18 cellular contexts compared by ENCODE assay signal in the genomic region with DNA sequence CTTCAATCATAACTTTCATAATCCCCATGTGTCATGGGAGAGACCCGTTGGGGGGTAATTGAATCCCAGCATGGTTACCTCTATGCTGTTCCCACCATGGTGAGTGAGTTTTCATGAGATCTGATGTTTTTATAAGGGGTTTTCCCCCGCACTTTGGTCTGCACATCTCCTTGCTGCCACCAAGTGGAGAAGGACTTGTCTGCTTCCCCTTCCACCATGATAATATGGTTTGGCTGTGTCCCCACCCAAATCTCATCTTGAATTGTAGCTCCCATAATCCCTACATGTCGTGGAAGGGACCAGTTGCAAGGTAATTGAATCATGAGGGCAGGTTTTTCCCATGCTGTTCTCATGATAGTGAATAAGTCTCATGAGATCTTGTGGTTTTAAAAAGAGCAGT.
"Had no signal": no experiment of that assay in that cellular context is flagged by ENCODE, and none has a peak within 500 bp of the region (broad histone marks: within the 10 kb centered on the region; RNA-seq: fewer than 3 reads in every experiment).

No MANE protein-coding gene starts in this region.

- ATAC-seq: activated CD8-positive, alpha-beta T cell treated with anti-CD3 and anti-CD28 coated beads for 36 hours; activated T-helper 17 cell treated with anti-CD3 and anti-CD28 coated beads, Interleukin-2, amount 50 U/mL, for 72 hours; naive thymus-derived CD8-positive, alpha-beta T cell; psoas muscle; right cardiac atrium; stimulated activated naive CD8-positive, alpha-beta T cell treated with anti-CD3 and anti-CD28 coated beads, Interleukin-15, amount 100 ng/mL, for 72 hours had no signal

- H3K4me1 ChIP-seq: psoas muscle, suprapubic skin, transverse colon, uterus had no signal

- H3K27me3 ChIP-seq: suprapubic skin, transverse colon, uterus had no signal

- H3K27ac Mint-ChIP-seq: activated B cell treated with CpG ODN at 0.5 μM for 24 hours; activated CD8-positive, alpha-beta T cell treated with anti-CD3 and anti-CD28 coated beads for 36 hours; activated naive CD8-positive, alpha-beta T cell treated with anti-CD3 and anti-CD28 coated beads for 36 hours; activated T-helper 17 cell treated with anti-CD3 and anti-CD28 coated beads, Interleukin-2, amount 50 U/mL, for 72 hours; naive thymus-derived CD8-positive, alpha-beta T cell; stimulated activated naive CD8-positive, alpha-beta T cell treated with anti-CD3 and anti-CD28 coated beads, Interleukin-15, amount 100 ng/mL, for 72 hours had no signal

- H3K4me3 ChIP-seq: psoas muscle, suprapubic skin, transverse colon, uterus had no signal

- H3K27me3 Mint-ChIP-seq: activated B cell treated with CpG ODN at 0.5 μM for 24 hours; activated CD8-positive, alpha-beta T cell treated with anti-CD3 and anti-CD28 coated beads for 36 hours; activated naive CD8-positive, alpha-beta T cell treated with anti-CD3 and anti-CD28 coated beads for 36 hours; activated T-helper 17 cell treated with anti-CD3 and anti-CD28 coated beads, Interleukin-2, amount 50 U/mL, for 72 hours; naive thymus-derived CD8-positive, alpha-beta T cell; stimulated activated naive CD8-positive, alpha-beta T cell treated with anti-CD3 and anti-CD28 coated beads, Interleukin-15, amount 100 ng/mL, for 72 hours had no signal

- H3K27ac ChIP-seq: psoas muscle, suprapubic skin, transverse colon, uterus had no signal

- H3K9me3 ChIP-seq: psoas muscle, suprapubic skin, transverse colon, uterus had no signal

- H3K4me3 Mint-ChIP-seq: activated B cell treated with CpG ODN at 0.5 μM for 24 hours; activated CD8-positive, alpha-beta T cell treated with anti-CD3 and anti-CD28 coated beads for 36 hours; activated naive CD8-positive, alpha-beta T cell treated with anti-CD3 and anti-CD28 coated beads for 36 hours; activated T-helper 17 cell treated with anti-CD3 and anti-CD28 coated beads, Interleukin-2, amount 50 U/mL, for 72 hours; naive thymus-derived CD8-positive, alpha-beta T cell; stimulated activated naive CD8-positive, alpha-beta T cell treated with anti-CD3 and anti-CD28 coated beads, Interleukin-15, amount 100 ng/mL, for 72 hours had no signal

- H3K36me3 Mint-ChIP-seq: activated naive CD8-positive, alpha-beta T cell treated with anti-CD3 and anti-CD28 coated beads for 36 hours had no signal

- H3K36me3 ChIP-seq: suprapubic skin, transverse colon, uterus had no signal

- H3K4me1 Mint-ChIP-seq: activated B cell treated with CpG ODN at 0.5 μM for 24 hours; activated naive CD8-positive, alpha-beta T cell treated with anti-CD3 and anti-CD28 coated beads for 36 hours; activated T-helper 17 cell treated with anti-CD3 and anti-CD28 coated beads, Interleukin-2, amount 50 U/mL, for 72 hours; naive thymus-derived CD8-positive, alpha-beta T cell; stimulated activated naive CD8-positive, alpha-beta T cell treated with anti-CD3 and anti-CD28 coated beads, Interleukin-15, amount 100 ng/mL, for 72 hours had no signal

- DNase-seq: activated B cell treated with CpG ODN at 0.5 μM for 24 hours; activated CD4-positive, alpha-beta T cell treated with anti-CD3 and anti-CD28 coated beads for 4 hours; activated CD8-positive, alpha-beta T cell treated with anti-CD3 and anti-CD28 coated beads for 36 hours; activated naive CD4-positive, alpha-beta T cell; activated naive CD8-positive, alpha-beta T cell treated with anti-CD3 and anti-CD28 coated beads for 36 hours; activated T-cell treated with anti-CD3 and anti-CD28 coated beads, Interleukin-2, amount 50 U/mL, for 1 hour; amygdala; dermis blood vessel endothelial cell; effector memory CD4-positive, alpha-beta T cell; mesenchymal stem cell; naive thymus-derived CD8-positive, alpha-beta T cell; psoas muscle; right cardiac atrium; stimulated activated naive CD8-positive, alpha-beta T cell treated with anti-CD3 and anti-CD28 coated beads, Interleukin-15, amount 100 ng/mL, for 72 hours; transverse colon; uterus had no signal
